In the genomic region with DNA sequence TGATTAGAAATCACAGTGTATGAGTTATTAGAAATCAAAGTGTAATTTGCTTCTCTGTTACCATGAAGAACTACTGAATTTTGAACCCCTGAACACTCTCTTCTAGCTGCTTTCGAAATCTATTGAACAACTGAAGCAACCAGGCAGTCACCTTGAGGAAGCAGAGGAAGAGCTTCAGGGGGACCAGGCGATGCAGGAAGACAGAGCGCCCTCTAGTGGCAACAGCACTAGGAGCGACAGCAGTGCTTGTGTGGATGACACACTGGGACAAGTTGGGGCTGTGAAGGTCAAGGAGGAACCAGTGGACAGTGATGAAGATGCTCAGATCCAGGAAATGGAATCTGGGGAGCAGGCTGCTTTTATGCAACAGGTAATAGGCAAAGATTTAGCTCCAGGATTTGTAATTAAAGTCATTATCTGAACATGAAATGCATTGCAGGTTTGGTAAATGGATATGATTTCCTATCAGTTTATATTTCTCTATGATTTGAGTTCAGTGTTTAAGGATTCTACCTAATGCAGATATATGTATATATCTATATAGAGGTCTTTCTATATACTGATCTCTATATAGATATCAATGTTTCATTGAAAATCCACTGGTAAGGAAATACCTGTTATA, we compare ENCODE assay signal across 8 cellular contexts.
A peak's percentile ranks its signal among the peaks of the same experiment; 100 is the strongest.
DNase-seq lines count a peak whose midpoint lies in the region; ATAC-seq and TF ChIP-seq lines count a peak whose summit lies in the region.

No MANE protein-coding gene starts in this region.

- peak overlapping the region in 1 of 4 donors; percentile 0 for H3K4me3 Mint-ChIP-seq in CD4-positive, CD25-positive, alpha-beta regulatory T cell
- H3K4me3 Mint-ChIP-seq in activated CD4-positive, alpha-beta T cell treated with anti-CD3 and anti-CD28 coated beads for 36 hours, result no peak overlapping the region

- intact Hi-C loops in activated CD4-positive, alpha-beta T cell treated with anti-CD3 and anti-CD28 coated beads for 36 hours (cut with DNase I, micrococcal nuclease), result loop anchor here (1.0 to 5.0 kb wide), 6 partner anchors 75 to 985 kb away; no protein-coding TSS in a partner anchor
- intact Hi-C loops in lower leg skin (cut with DNase I; ENCODE audit: low total_unique reads), result no loop called here

- H3K27ac ChIP-seq in CD4-positive, CD25-positive, alpha-beta regulatory T cell (ENCODE audit: insufficient read depth, low read length, poor library complexity, severe bottlenecking), result no peak overlapping the region
- no peak overlapping the region for H3K27ac ChIP-seq in coronary artery

- ATAC-seq in CD4-positive, CD25-positive, alpha-beta regulatory T cell (ENCODE audit: low read depth in 2 of 2), result peak; percentile 56 to 68
- ATAC-seq in HG03280 (IDR thresholded peaks at IDR 0.05; ENCODE audit: unreplicated experiment), result peak; percentile 99
- peak; percentile 82 for ATAC-seq in activated CD4-positive, alpha-beta T cell treated with anti-CD3 and anti-CD28 coated beads for 36 hours

- no peaks in the 10 kb centered on the region for H3K4me1 ChIP-seq in CD4-positive, CD25-positive, alpha-beta regulatory T cell (ENCODE audit: control insufficient read depth, insufficient read depth, low read length, poor library complexity, severe bottlenecking)

- H3K27me3 ChIP-seq in CD4-positive, CD25-positive, alpha-beta regulatory T cell (ENCODE audit: control insufficient read depth, insufficient read depth, low read length), result no peaks in the 10 kb centered on the region

- peak; percentile 39 to 77 (median 41) for DNase-seq in CD4-positive, CD25-positive, alpha-beta regulatory T cell
- DNase-seq in GM19240 (ENCODE audit: insufficient read length, low spot score), result peak; percentile 48
- DNase-seq in NCI-H460 (ENCODE audit: extremely low read depth, low read depth), result peak; percentile 72
- peak; percentile 85 for DNase-seq in activated CD4-positive, alpha-beta T cell treated with anti-CD3 and anti-CD28 coated beads for 36 hours
- peak; percentile 81 for DNase-seq in coronary artery (ENCODE audit: low spot score)
- DNase-seq in lower leg skin (ENCODE audit: low spot score in 2 of 2), result peak; percentile 79 to 96
- peak; percentile 39 for DNase-seq in stimulated activated CD8-positive, alpha-beta memory T cell treated with anti-CD3 and anti-CD28 coated beads, Interleukin-12 subunit alpha, Interleukin-12 subunit beta, amount 100 ng/mL, for 1 hour (ENCODE audit: low read depth)

- no peaks in the 10 kb centered on the region for H3K27me3 Mint-ChIP-seq in CD4-positive, CD25-positive, alpha-beta regulatory T cell
- peaks cover 3% of the 10 kb centered on the region for H3K27me3 Mint-ChIP-seq in activated CD4-positive, alpha-beta T cell treated with anti-CD3 and anti-CD28 coated beads for 36 hours

- no peaks in the 10 kb centered on the region for H3K9me3 Mint-ChIP-seq in CD4-positive, CD25-positive, alpha-beta regulatory T cell
- no peaks in the 10 kb centered on the region for H3K9me3 Mint-ChIP-seq in activated CD4-positive, alpha-beta T cell treated with anti-CD3 and anti-CD28 coated beads for 36 hours (ENCODE audit: low read depth)

- H3K4me3 ChIP-seq in CD4-positive, CD25-positive, alpha-beta regulatory T cell (ENCODE audit: low read depth, low read length), result no peak overlapping the region
- H3K4me3 ChIP-seq in coronary artery (no peak overlapping the region), lower leg skin (ENCODE audit: low read depth, poor library complexity, severe bottlenecking) (no peak overlapping the region)

- H3K36me3 Mint-ChIP-seq in CD4-positive, CD25-positive, alpha-beta regulatory T cell, result no peaks in the 10 kb centered on the region
- H3K36me3 Mint-ChIP-seq in activated CD4-positive, alpha-beta T cell treated with anti-CD3 and anti-CD28 coated beads for 36 hours (ENCODE audit: low read depth), result no peaks in the 10 kb centered on the region

- H3K27ac Mint-ChIP-seq in CD4-positive, CD25-positive, alpha-beta regulatory T cell, result no peak overlapping the region
- H3K27ac Mint-ChIP-seq in activated CD4-positive, alpha-beta T cell treated with anti-CD3 and anti-CD28 coated beads for 36 hours, result no peak overlapping the region

- H3K36me3 ChIP-seq in CD4-positive, CD25-positive, alpha-beta regulatory T cell (ENCODE audit: control insufficient read depth, insufficient read depth, low read length), result no peaks in the 10 kb centered on the region

- H3K4me1 Mint-ChIP-seq in CD4-positive, CD25-positive, alpha-beta regulatory T cell, result peaks cover 0 to 5% (median 2%) of the 10 kb centered on the region in 4 donors
- H3K4me1 Mint-ChIP-seq in activated CD4-positive, alpha-beta T cell treated with anti-CD3 and anti-CD28 coated beads for 36 hours, result no peaks in the 10 kb centered on the region

- CTCF ChIA-PET in activated CD4-positive, alpha-beta T cell treated with anti-CD3 and anti-CD28 coated beads for 36 hours (lab: Charles Lee), result interaction anchor here (0.6 to 2.3 kb wide), 9 partner anchors 9 to 985 kb away, joined by 3 to 12 read pairs (median 4); no protein-coding TSS in a partner anchor

- TF ChIP-seq CTCF in coronary artery (IDR thresholded peaks at IDR 0.05), result peak; percentile 85
- TF ChIP-seq CTCF in lower leg skin (IDR thresholded peaks at IDR 0.05), result no peak

- POLR2A ChIA-PET in activated CD4-positive, alpha-beta T cell treated with anti-CD3 and anti-CD28 coated beads for 36 hours (lab: Charles Lee), result interaction anchor here (0.5 kb wide), 1 partner anchor 312 kb away, joined by 5 read pairs; no protein-coding TSS in a partner anchor

- H3K9me3 ChIP-seq in CD4-positive, CD25-positive, alpha-beta regulatory T cell (ENCODE audit: control insufficient read depth in 2 of 2, low read length in 2 of 2), result no peaks in the 10 kb centered on the region

- TF ChIP-seq POLR2A in lower leg skin (IDR thresholded peaks at IDR 0.05), result no peak

- WGBS in lower leg skin, 2 donors, result 19 to 23% methylated on average over 4 of the region's 4 CpGs
